1 cellular context compared by ENCODE assay signal in genomic region chr5:76657683-76658311, GRCh38.
TF ChIP-seq lines count a peak whose summit lies in the region.

No MANE protein-coding gene starts in this region.

TF ChIP-seq in K562, 482 proteins besides CTCF, POLR2A, EP300 and RAD21 (continued from another document and continues in another):
- TF ChIP-seq NR2C1 (IDR thresholded peaks at IDR 0.05) (0 out of 2 replicates have a peak, but pooled peaks have one; percentile 59), NR2C1 (tag; IDR thresholded peaks at IDR 0.05) (peak; percentile 87), KLF1 (tag; IDR thresholded peaks at IDR 0.05) (no peak), NCOA6 (IDR thresholded peaks at IDR 0.05) (no peak), ZC3H11A (IDR thresholded peaks at IDR 0.05; ENCODE audit: low read depth, low read length) (no peak), GMEB1 (CRISPR knock-in tag; IDR thresholded peaks at IDR 0.05) (no peak), SETDB1 (IDR thresholded peaks at IDR 0.05; ENCODE audit: low read length) (no peak), HEY1 (CRISPR knock-in tag; IDR thresholded peaks at IDR 0.05; ENCODE audit: borderline replicate concordance) (no peak; the same call in 1 of the 2 replicates), SUPT5H (IDR thresholded peaks at IDR 0.05) (no peak), CEBPB (tag; IDR thresholded peaks at IDR 0.05) (no peak), ERF (CRISPR knock-in tag; IDR thresholded peaks at IDR 0.05) (0 out of 2 replicates have a peak, but pooled peaks have one; percentile 31), FOXP1 (CRISPR knock-in tag; IDR thresholded peaks at IDR 0.05) (no peak), HNRNPH1 (optimal IDR thresholded peaks at IDR 0.05; ENCODE audit: low read depth, low read length) (no peak), ZNF830 (CRISPR knock-in tag; IDR thresholded peaks at IDR 0.05) (no peak), ZNF507 (tag; conservative IDR thresholded peaks at IDR 0.05) (no peak), ZNF561 (CRISPR knock-in tag; conservative IDR thresholded peaks at IDR 0.05) (no peak), HMGN3 (IDR thresholded peaks at IDR 0.05; ENCODE audit: borderline replicate concordance, extremely low read depth, insufficient read length, low read depth, low read length) (peak; percentile 94), ETV6 (IDR thresholded peaks at IDR 0.05; ENCODE audit: borderline replicate concordance in 1 of 2, low read depth in 2 of 2, low read length in 1 of 2) (peak; percentile 64 to 96; a peak in 3 of 4 replicates), ETV6 (CRISPR knock-in tag; IDR thresholded peaks at IDR 0.05; ENCODE audit: borderline replicate concordance) (no peak), ZNF583 (CRISPR knock-in tag; IDR thresholded peaks at IDR 0.05) (peak; percentile 76; the same call in 1 of the 2 replicates), HMGXB4 (CRISPR knock-in tag; IDR thresholded peaks at IDR 0.05) (no peak), PCBP1 (IDR thresholded peaks at IDR 0.05; ENCODE audit: low read depth, low read length, poor library complexity, severe bottlenecking) (no peak), TRIM24 (IDR thresholded peaks at IDR 0.05) (peak; percentile 100), ZNF140 (CRISPR knock-in tag; IDR thresholded peaks at IDR 0.05) (no peak), HNRNPLL (IDR thresholded peaks at IDR 0.05; ENCODE audit: low read depth, low read length, poor library complexity, severe bottlenecking) (no peak), KDM4B (IDR thresholded peaks at IDR 0.05; ENCODE audit: borderline replicate concordance in 2 of 2, low read depth in 1 of 2) (no peak), ZBTB33 (CRISPR knock-in tag; IDR thresholded peaks at IDR 0.05) (0 out of 2 replicates have a peak, but pooled peaks have one; percentile 37), ESRRA (IDR thresholded peaks at IDR 0.05; ENCODE audit: borderline replicate concordance, low read depth) (peak; percentile 51; the same call in 1 of the 2 replicates), RBM22 (IDR thresholded peaks at IDR 0.05; ENCODE audit: low read depth, low read length, poor library complexity, severe bottlenecking) (no peak), NR2C2 (CRISPR knock-in tag; IDR thresholded peaks at IDR 0.05) (no peak), NR2C2 (tag; IDR thresholded peaks at IDR 0.05) (peak; percentile 58; the same call in 1 of the 2 replicates), ZNF57 (CRISPR knock-in tag; IDR thresholded peaks at IDR 0.05) (no peak), ZNF316 (IDR thresholded peaks at IDR 0.05) (0 out of 2 replicates have a peak, but pooled peaks have one; percentile 4), NEUROD1 (IDR thresholded peaks at IDR 0.05; ENCODE audit: borderline replicate concordance, low read depth, low read length, partially characterized antibody) (peak; percentile 65), ZNF589 (CRISPR knock-in tag; IDR thresholded peaks at IDR 0.05; ENCODE audit: low read depth) (peak; percentile 98), ZKSCAN3 (CRISPR knock-in tag; IDR thresholded peaks at IDR 0.05) (no peak), CC2D1A (IDR thresholded peaks at IDR 0.05) (peak; percentile 99), SAP30 (IDR thresholded peaks at IDR 0.05; ENCODE audit: borderline replicate concordance, insufficient read depth, low read depth, low read length, poor library complexity, severe bottlenecking) (no peak), GATA2 (CRISPR knock-in tag; IDR thresholded peaks at IDR 0.05) (peak; percentile 98), UBTF (IDR thresholded peaks at IDR 0.05; ENCODE audit: borderline replicate concordance in 1 of 2, low read depth in 2 of 2, low read length in 2 of 2) (no peak), BDP1 (IDR thresholded peaks at IDR 0.05; ENCODE audit: insufficient read depth, insufficient read length) (no peak), AFF1 (IDR thresholded peaks at IDR 0.05; ENCODE audit: low read depth in 1 of 2, partially characterized antibody in 2 of 2) (peak; percentile 44 to 95), ZBTB26 (CRISPR knock-in tag; IDR thresholded peaks at IDR 0.05) (no peak), ZNF431 (CRISPR knock-in tag; IDR thresholded peaks at IDR 0.05) (no peak), ZNF232 (CRISPR knock-in tag; IDR thresholded peaks at IDR 0.05) (no peak), MYC (IDR thresholded peaks at IDR 0.05; ENCODE audit: low read depth, low read length) (peak; percentile 45; the same call in 1 of the 2 replicates), MYC (CRISPR knock-in tag; IDR thresholded peaks at IDR 0.05; ENCODE audit: borderline replicate concordance, low read depth) (no peak), ZNF124 (CRISPR knock-in tag; IDR thresholded peaks at IDR 0.05) (no peak), GABPA (tag; conservative IDR thresholded peaks at IDR 0.05; ENCODE audit: low read depth) (peak; percentile 82), MCM3 (IDR thresholded peaks at IDR 0.05) (no peak), ZNF592 (IDR thresholded peaks at IDR 0.05) (peak; percentile 74)
